8 cellular contexts compared by ENCODE assay signal in the genomic region with DNA sequence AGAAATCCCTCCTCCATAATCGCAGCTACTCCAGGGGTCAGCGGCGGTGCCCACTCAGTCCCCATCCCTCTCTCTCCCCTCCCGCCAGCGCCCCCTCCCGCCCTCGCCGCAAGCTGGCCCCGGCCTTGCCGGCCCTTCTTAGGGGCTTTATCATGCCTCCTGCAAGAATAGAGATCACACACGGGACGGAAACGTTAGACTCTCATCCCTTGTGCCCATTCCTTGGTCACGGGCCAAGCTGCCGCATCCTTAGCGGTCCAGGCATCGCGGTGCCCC. TPM values are rescaled to one million over a fixed set of nuclear protein-coding genes. Genes with fewer than 3 reads are reported as not detected.
A peak's percentile ranks its signal among the peaks of the same experiment; 100 is the strongest.
DNase-seq lines count a peak whose midpoint lies in the region; ATAC-seq and TF ChIP-seq lines count a peak whose summit lies in the region.

No MANE protein-coding gene starts in this region.

- POLR2A ChIA-PET in CD4-positive, alpha-beta memory T cell (lab: Charles Lee; ENCODE audit: partially characterized antibody), result interaction anchor here (0.8 to 6.2 kb wide), 30 partner anchors 7 to 1107 kb away, joined by 3 to 112 read pairs (median 7); partner anchors contain the start of genes ATF1, CERS5, GPD1 and LIMA1

- H3K27ac Mint-ChIP-seq in CD4-positive, alpha-beta memory T cell, result peak overlapping the region; percentile 93 to 100 (median 98)

- H3K56ac ChIP-seq in mesendoderm (ENCODE audit: low read length), result peak overlapping the region; percentile 82

- no peaks in the 10 kb centered on the region for H3K27me3 ChIP-seq in CD4-positive, alpha-beta memory T cell (ENCODE audit: insufficient read depth, low read length)
- H3K27me3 ChIP-seq in body of pancreas (no peaks in the 10 kb centered on the region), mesendoderm (ENCODE audit: insufficient read depth, low read length, poor library complexity) (no peaks in the 10 kb centered on the region)

- H3K4me1 Mint-ChIP-seq in CD4-positive, alpha-beta memory T cell, result peaks cover 13 to 44% (median 30%) of the 10 kb centered on the region in 4 donors

- TF ChIP-seq POLR2A in body of pancreas (IDR thresholded peaks at IDR 0.05), result no peak

- 14 to 26% methylated on average over 11 to 18 of the region's 18 CpGs for WGBS in body of pancreas, 2 donors
- no CpG with 5 or more reads among the region's 18 CpGs for WGBS in mesendoderm (ENCODE audit: extremely low coverage, insufficient coverage, low lambda C conversion rate)

- H4K5ac ChIP-seq in mesendoderm (ENCODE audit: low read length), result no peak overlapping the region

- no peak overlapping the region for H3K23ac ChIP-seq in mesendoderm (ENCODE audit: low read length)

- TF ChIP-seq CTCF in body of pancreas (IDR thresholded peaks at IDR 0.05), result no peak

- H3K9ac ChIP-seq in mesendoderm (ENCODE audit: low read length), result peak overlapping the region; percentile 36

- no peak overlapping the region for H2BK15ac ChIP-seq in mesendoderm (replicated peaks; ENCODE audit: low read depth)

- H3K4me2 ChIP-seq in mesendoderm (ENCODE audit: low read length), result peak overlapping the region; percentile 93

- H3K79me1 ChIP-seq in mesendoderm (ENCODE audit: low read length), result peaks cover 2% of the 10 kb centered on the region

- peaks cover 0 to 1% of the 10 kb centered on the region in 2 donors for H3K27me3 Mint-ChIP-seq in CD4-positive, alpha-beta memory T cell

- peak overlapping the region; percentile 24 for H3K27ac ChIP-seq in CD4-positive, alpha-beta memory T cell (ENCODE audit: low read depth, low read length)
- H3K27ac ChIP-seq in body of pancreas (peak overlapping the region; percentile 68 to 97 (median 82)), mesendoderm (ENCODE audit: low read depth, low read length) (no peak overlapping the region)

- H3K4me3 Mint-ChIP-seq in CD4-positive, alpha-beta memory T cell, result peak overlapping the region; percentile 80 to 100 (median 96)

- no peaks in the 10 kb centered on the region for H3K9me3 ChIP-seq in CD4-positive, alpha-beta memory T cell (ENCODE audit: control insufficient read depth in 1 of 2, low read length in 2 of 2)
- H3K9me3 ChIP-seq in body of pancreas, result no peaks in the 10 kb centered on the region

- H3K4me3 ChIP-seq in CD4-positive, alpha-beta memory T cell (ENCODE audit: low read length in 2 of 2), result peak overlapping the region in 1 of 2 donors; percentile 27
- no peak overlapping the region for H3K4me3 ChIP-seq in body of pancreas
- H3K4me3 ChIP-seq in mesendoderm (ENCODE audit: low read length), result no peak overlapping the region

- CTCF ChIA-PET in CD4-positive, alpha-beta memory T cell (lab: Charles Lee; ENCODE audit: partially characterized antibody), result interaction anchor here (0.7 to 16.0 kb wide), 34 partner anchors 10 to 463 kb away, joined by 3 to 316 read pairs (median 6); partner anchors contain the start of genes CERS5, GPD1, LIMA1 and RACGAP1

- no peak overlapping the region for H2AK5ac ChIP-seq in mesendoderm (ENCODE audit: low read length)

- H2BK120ac ChIP-seq in mesendoderm (ENCODE audit: low read depth, low read length), result no peak overlapping the region

- no peaks in the 10 kb centered on the region for H3K9me3 Mint-ChIP-seq in CD4-positive, alpha-beta memory T cell

- H3K4ac ChIP-seq in mesendoderm (ENCODE audit: low read depth, low read length), result no peak overlapping the region

- no peak overlapping the region for H4K8ac ChIP-seq in mesendoderm (ENCODE audit: low read depth, low read length)

- peaks cover 5% of the 10 kb centered on the region for H3K79me2 ChIP-seq in mesendoderm (ENCODE audit: control insufficient read depth, insufficient read depth, low read length)

- DNase-seq in CD4-positive, alpha-beta memory T cell, result no peak
- no peak for DNase-seq in body of pancreas
- no peak for DNase-seq in mesendoderm
- no peak for DNase-seq in foreskin melanocyte
- no peak for DNase-seq in AG08395 (ENCODE audit: low spot score)
- DNase-seq in SKM-1 treated with dmso at 0.1 percent for 144 hours (lab: John Stamatoyannopoulos, UW; ENCODE audit: unreplicated experiment), result no peak

- peaks cover 37% of the 10 kb centered on the region for H3K4me1 ChIP-seq in CD4-positive, alpha-beta memory T cell (ENCODE audit: insufficient read depth, low read length)
- H3K4me1 ChIP-seq in body of pancreas, result peaks cover 44% of the 10 kb centered on the region
- peaks cover 8% of the 10 kb centered on the region for H3K4me1 ChIP-seq in mesendoderm (ENCODE audit: control insufficient read depth, low read depth, low read length)

- peaks cover 6% of the 10 kb centered on the region for H3K36me3 ChIP-seq in CD4-positive, alpha-beta memory T cell (ENCODE audit: insufficient read depth, low read length)
- no peaks in the 10 kb centered on the region for H3K36me3 ChIP-seq in body of pancreas (replicated peaks in 1 of 2; ENCODE audit: insufficient read depth in 1 of 2, low read depth in 2 of 2)
- no peaks in the 10 kb centered on the region for H3K36me3 ChIP-seq in mesendoderm (ENCODE audit: control insufficient read depth, insufficient read depth, low read length)

- no peak overlapping the region for H2BK5ac ChIP-seq in mesendoderm (ENCODE audit: low read length)

- intact Hi-C loops in CD4-positive, alpha-beta memory T cell (cut with micrococcal nuclease), result loop anchor here (1.0 to 10.0 kb wide), 7 partner anchors 26 to 1123 kb away; partner anchors contain the start of genes CERS5, DAZAP2, LIMA1 and RACGAP1
- intact Hi-C loops in body of pancreas (cut with DNase I), result no loop called here

- H3K18ac ChIP-seq in mesendoderm (ENCODE audit: low read length), result no peak overlapping the region

- ATAC-seq in HG02970 (IDR thresholded peaks at IDR 0.05; ENCODE audit: low FRiP score, unreplicated experiment) (peak; percentile 2), body of pancreas (no peak), HG03378 (IDR thresholded peaks at IDR 0.05; ENCODE audit: unreplicated experiment) (no peak)

- peaks cover 6 to 25% of the 10 kb centered on the region in 2 donors for H3K36me3 Mint-ChIP-seq in CD4-positive, alpha-beta memory T cell

RNA-seq across cellular contexts. Expression of gene COX14, which starts 0.7 kb away (rescaled TPM):
- 10 to 100 TPM; 53.3 to 61.6 TPM for total RNA-seq in CD4-positive, alpha-beta memory T cell
- polyA plus RNA-seq in CD4-positive, alpha-beta memory T cell, result 100 to 1,000 TPM; 253 to 354 TPM
- total RNA-seq in body of pancreas, result 10 to 100 TPM; 14.5 to 47.8 TPM
- 64.1 TPM for polyA plus RNA-seq in mesendoderm (2013, experiment 1 of 2)
- polyA plus RNA-seq in mesendoderm (2013, experiment 2 of 2), result 58.6 TPM

RNA-seq across cellular contexts. Expression of gene GPD1, which starts 7.5 kb away (rescaled TPM):
- 1 to 10 TPM; 1.1 to 2.0 TPM for total RNA-seq in CD4-positive, alpha-beta memory T cell
- not detected for polyA plus RNA-seq in CD4-positive, alpha-beta memory T cell
- total RNA-seq in body of pancreas, result 100 to 1,000 TPM in 1 of 2 donors, 1 to 10 TPM in 1; 7.0 to 232 TPM
- 0.27 TPM for polyA plus RNA-seq in mesendoderm (2013, experiment 1 of 2)
- polyA plus RNA-seq in mesendoderm (2013, experiment 2 of 2), result 0.24 TPM

RNA-seq across cellular contexts. Expression of gene SMARCD1, which starts 26.2 kb away (rescaled TPM):
- total RNA-seq in CD4-positive, alpha-beta memory T cell, result 10 to 100 TPM; 56.9 to 64.5 TPM
- polyA plus RNA-seq in CD4-positive, alpha-beta memory T cell, result 10 to 100 TPM; 13.0 to 17.1 TPM
- total RNA-seq in body of pancreas, result 10 to 100 TPM; 34.2 to 52.7 TPM
- polyA plus RNA-seq in mesendoderm (2013, experiment 1 of 2), result 94.9 TPM
- 97.5 TPM for polyA plus RNA-seq in mesendoderm (2013, experiment 2 of 2)

RNA-seq across cellular contexts. Expression of gene ASIC1, which starts 54.0 kb away (rescaled TPM):
- total RNA-seq in CD4-positive, alpha-beta memory T cell, result under 1 TPM; 0.08 to 0.26 TPM
- not detected for polyA plus RNA-seq in CD4-positive, alpha-beta memory T cell
- under 1 TPM; 0.52 to 0.99 TPM for total RNA-seq in body of pancreas
- polyA plus RNA-seq in mesendoderm (2013, experiment 1 of 2), result 0.59 TPM
- polyA plus RNA-seq in mesendoderm (2013, experiment 2 of 2), result 0.73 TPM

RNA-seq across cellular contexts. Expression of gene CERS5, which starts 55.8 kb away (rescaled TPM):
- total RNA-seq in CD4-positive, alpha-beta memory T cell, result 10 to 100 TPM; 42.1 to 48.2 TPM
- 10 to 100 TPM; 45.1 to 62.7 TPM for polyA plus RNA-seq in CD4-positive, alpha-beta memory T cell
- 10 to 100 TPM; 17.8 to 20.2 TPM for total RNA-seq in body of pancreas
- polyA plus RNA-seq in mesendoderm (2013, experiment 1 of 2), result 37.5 TPM
- polyA plus RNA-seq in mesendoderm (2013, experiment 2 of 2), result 35.9 TPM
